In genomic region chr20:62627901-62628612, GRCh38 we compare ENCODE assay signal across 9 cellular contexts. TPM values are rescaled to one million over a fixed set of nuclear protein-coding genes. Genes with fewer than 3 reads are reported as not detected.
DNase-seq lines count a peak whose midpoint lies in the region; ATAC-seq, FAIRE-seq and TF ChIP-seq lines count a peak whose summit lies in the region.
"Had no signal": no experiment of that assay in that cellular context is flagged by ENCODE, and none has a peak within 500 bp of the region (broad histone marks: within the 10 kb centered on the region; RNA-seq: fewer than 3 reads in every experiment).

No MANE protein-coding gene starts in this region.

- peak overlapping the region; percentile 19; the same call in 1 of the 2 replicates for H3K9ac ChIP-seq in HepG2 (ENCODE audit: insufficient read depth, low read depth, low read length)

- peak overlapping the region; percentile 70 for H3K4me3 Mint-ChIP-seq in activated B cell treated with CpG ODN at 0.5 μM for 24 hours
- no peak overlapping the region for H3K4me3 Mint-ChIP-seq in activated T-helper 2 cell treated with anti-CD3 and anti-CD28 coated beads, Interferon-gamma antibody, Interleukin-2, Interleukin-4, amounts not matched to agents 10 μg/mL and 5 μg/mL and 100 μg/mL, durations not matched to agents 14 hours and 24 hours and 36 hours (ENCODE audit: low read depth)
- H3K4me3 Mint-ChIP-seq in CD8-positive, alpha-beta T cell: no peak overlapping the region

- TF ChIP-seq CTCF in activated B cell treated with CpG ODN at 0.5 μM for 24 hours (IDR thresholded peaks at IDR 0.05): no peak
- TF ChIP-seq CTCF in HepG2 (CRISPR knock-in tag; IDR thresholded peaks at IDR 0.05): no peak
- no peak for TF ChIP-seq CTCF in CD8-positive, alpha-beta T cell (IDR thresholded peaks at IDR 0.05)

- POLR2A ChIA-PET in activated B cell treated with CpG ODN at 0.5 μM for 24 hours (lab: Charles Lee) (interaction anchor here (1.5 to 11.0 kb wide), 5 partner anchors 10 to 167 kb away, joined by 3 to 147 read pairs (median 48); partner anchors contain the start of genes MRGBP and SLCO4A1), HepG2 (lab: Yijun Ruan, JAX) (interaction anchor here (0.6 to 0.8 kb wide), 2 partner anchors 38 to 39 kb away, joined by 4 read pairs; no protein-coding TSS in a partner anchor)
- POLR2A ChIA-PET in CD8-positive, alpha-beta T cell (lab: Charles Lee): no interaction called here

- no peaks in the 10 kb centered on the region for H3K27me3 Mint-ChIP-seq in activated B cell treated with CpG ODN at 0.5 μM for 24 hours
- peaks cover 2% of the 10 kb centered on the region for H3K27me3 Mint-ChIP-seq in activated T-helper 2 cell treated with anti-CD3 and anti-CD28 coated beads, Interferon-gamma antibody, Interleukin-2, Interleukin-4, amounts not matched to agents 10 μg/mL and 5 μg/mL and 100 μg/mL, durations not matched to agents 14 hours and 24 hours and 36 hours (ENCODE audit: low read depth)
- no peaks in the 10 kb centered on the region for H3K27me3 Mint-ChIP-seq in CD8-positive, alpha-beta T cell (ENCODE audit: low read depth)

- H4K20me1 ChIP-seq in HepG2 (ENCODE audit: insufficient read depth, low read length): no peaks in the 10 kb centered on the region

- no peaks in the 10 kb centered on the region for H3K36me3 Mint-ChIP-seq in activated B cell treated with CpG ODN at 0.5 μM for 24 hours (ENCODE audit: low read depth)
- no peaks in the 10 kb centered on the region for H3K36me3 Mint-ChIP-seq in activated T-helper 2 cell treated with anti-CD3 and anti-CD28 coated beads, Interferon-gamma antibody, Interleukin-2, Interleukin-4, amounts not matched to agents 10 μg/mL and 5 μg/mL and 100 μg/mL, durations not matched to agents 14 hours and 24 hours and 36 hours (ENCODE audit: low read depth)
- H3K36me3 Mint-ChIP-seq in CD8-positive, alpha-beta T cell: no peaks in the 10 kb centered on the region

- H3K27ac Mint-ChIP-seq in activated B cell treated with CpG ODN at 0.5 μM for 24 hours: no peak overlapping the region
- no peak overlapping the region for H3K27ac Mint-ChIP-seq in activated T-helper 2 cell treated with anti-CD3 and anti-CD28 coated beads, Interferon-gamma antibody, Interleukin-2, Interleukin-4, amounts not matched to agents 10 μg/mL and 5 μg/mL and 100 μg/mL, durations not matched to agents 14 hours and 24 hours and 36 hours
- no peak overlapping the region for H3K27ac Mint-ChIP-seq in CD8-positive, alpha-beta T cell

- peak overlapping the region; percentile 26; the same call in 1 of the 2 replicates for H3K4me2 ChIP-seq in HepG2 (ENCODE audit: low read depth, low read length)

- no peaks in the 10 kb centered on the region for H3K79me2 ChIP-seq in HepG2 (ENCODE audit: insufficient read depth, low read length)

- no peak overlapping the region for H3K4me3 ChIP-seq in HepG2 (replicated peaks in 1 of 3; ENCODE audit: insufficient read depth in 1 of 3, low read depth in 2 of 3, low read length in 3 of 3)
- H3K4me3 ChIP-seq in CD8-positive, alpha-beta T cell (ENCODE audit: low read depth, low read length): no peak overlapping the region

- no peak overlapping the region for H3K27ac ChIP-seq in HepG2 (ENCODE audit: extremely low read length, insufficient read depth, low read length)
- no peak overlapping the region for H3K27ac ChIP-seq in CD8-positive, alpha-beta T cell (ENCODE audit: low read depth, low read length)

- no peak for TF ChIP-seq POLR2A in HepG2 (IDR thresholded peaks at IDR 0.05; ENCODE audit: insufficient read depth in 1 of 2, low read depth in 2 of 2, low read length in 2 of 2)

- peaks cover 25% of the 10 kb centered on the region for H3K4me1 Mint-ChIP-seq in activated B cell treated with CpG ODN at 0.5 μM for 24 hours
- H3K4me1 Mint-ChIP-seq in activated T-helper 2 cell treated with anti-CD3 and anti-CD28 coated beads, Interferon-gamma antibody, Interleukin-2, Interleukin-4, amounts not matched to agents 10 μg/mL and 5 μg/mL and 100 μg/mL, durations not matched to agents 14 hours and 24 hours and 36 hours (ENCODE audit: low read depth): peaks cover 15% of the 10 kb centered on the region
- peaks cover 11% of the 10 kb centered on the region for H3K4me1 Mint-ChIP-seq in CD8-positive, alpha-beta T cell (ENCODE audit: low read depth)

- no peak for FAIRE-seq in HepG2 (lab: Jason Lieb, UNC)

- WGBS in HepG2 (ENCODE audit: low lambda C conversion rate): 18% methylated on average over 10 of the region's 10 CpGs

- no peak for TF ChIP-seq EP300 in HepG2 (IDR thresholded peaks at IDR 0.05; ENCODE audit: low read depth in 2 of 2, low read length in 2 of 2)
- no peak for TF ChIP-seq EP300 in HepG2 (CRISPR knock-in tag; IDR thresholded peaks at IDR 0.05; ENCODE audit: borderline replicate concordance)

- ATAC-seq in HG02981 (IDR thresholded peaks at IDR 0.05; ENCODE audit: unreplicated experiment) (peak; percentile 29), activated B cell treated with CpG ODN at 0.5 μM for 24 hours (ENCODE audit: low read depth) (peak; percentile 22), HepG2 (no peak)
- no peak for ATAC-seq in CD8-positive, alpha-beta T cell

- BruUV-seq in HepG2 (replicated peaks; lab: Mats Ljungman, UMichigan): no TSS peak

- no peak for TF ChIP-seq RAD21 in HepG2 (CRISPR knock-in tag; IDR thresholded peaks at IDR 0.05)

- H3K9me3 Mint-ChIP-seq in activated B cell treated with CpG ODN at 0.5 μM for 24 hours: no peaks in the 10 kb centered on the region
- no peaks in the 10 kb centered on the region for H3K9me3 Mint-ChIP-seq in activated T-helper 2 cell treated with anti-CD3 and anti-CD28 coated beads, Interferon-gamma antibody, Interleukin-2, Interleukin-4, amounts not matched to agents 10 μg/mL and 5 μg/mL and 100 μg/mL, durations not matched to agents 14 hours and 24 hours and 36 hours
- H3K9me3 Mint-ChIP-seq in CD8-positive, alpha-beta T cell: no peaks in the 10 kb centered on the region

- peaks cover 61% of the 10 kb centered on the region for H3K4me1 ChIP-seq in HepG2 (ENCODE audit: insufficient read depth, low read length)
- H3K4me1 ChIP-seq in CD8-positive, alpha-beta T cell (ENCODE audit: insufficient read depth, low read length): peaks cover 12% of the 10 kb centered on the region

- H3K9me3 ChIP-seq in HepG2 (ENCODE audit: low read length): no peaks in the 10 kb centered on the region
- H3K9me3 ChIP-seq in CD8-positive, alpha-beta T cell (ENCODE audit: low read length): no peaks in the 10 kb centered on the region

- H2AFZ ChIP-seq in HepG2 (ENCODE audit: low read length): no peak overlapping the region

- CTCF ChIA-PET in activated B cell treated with CpG ODN at 0.5 μM for 24 hours (lab: Charles Lee) (interaction anchor here (1.0 to 1.1 kb wide), 2 partner anchors 12 to 14 kb away, joined by 4 read pairs; partner anchors contain the start of gene SLCO4A1), HepG2 (lab: Yijun Ruan, JAX; ENCODE audit: low intra/inter-chr PET ratio, low total read pairs) (no interaction called here)
- CTCF ChIA-PET in CD8-positive, alpha-beta T cell (lab: Charles Lee): no interaction called here

- intact Hi-C loops in activated B cell treated with CpG ODN at 0.5 μM for 24 hours (cut with micrococcal nuclease) (loop anchor here (1.0 to 10.0 kb wide), 4 partner anchors 10 to 297 kb away; partner anchors contain the start of genes DIDO1 and SLCO4A1), HepG2 (cut with micrococcal nuclease; ENCODE audit: unreplicated experiment) (no loop called here)
- intact Hi-C loops in activated T-helper 2 cell treated with anti-CD3 and anti-CD28 coated beads, Interferon-gamma antibody, Interleukin-2, Interleukin-4, amounts not matched to agents 10 μg/mL and 5 μg/mL and 100 μg/mL, durations not matched to agents 14 hours and 24 hours and 36 hours (cut with micrococcal nuclease): no loop called here
- intact Hi-C loops in CD8-positive, alpha-beta T cell (cut with DNase I, micrococcal nuclease): no loop called here

- peaks cover 14 to 46% of the 10 kb centered on the region in 2 experiments for H3K27me3 ChIP-seq in HepG2 (ENCODE audit: control insufficient read depth in 1 of 2, insufficient read depth in 2 of 2, low read length in 2 of 2)
- no peaks in the 10 kb centered on the region for H3K27me3 ChIP-seq in CD8-positive, alpha-beta T cell (ENCODE audit: insufficient read depth, low read length)

- in situ Hi-C loops in HepG2 (cut with HindIII; ENCODE audit: extremely low pct_ligation_motif_present, low pct_unique_long_range_greater_than_20kb): no loop called here

- H3K36me3 ChIP-seq in HepG2 (replicated peaks in 1 of 2; ENCODE audit: control insufficient read depth in 1 of 2, insufficient read depth in 2 of 2, low read length in 2 of 2): no peaks in the 10 kb centered on the region
- H3K36me3 ChIP-seq in CD8-positive, alpha-beta T cell (ENCODE audit: insufficient read depth, low read length): no peaks in the 10 kb centered on the region

- peak; percentile 73 for DNase-seq in ELR (ENCODE audit: low read depth)
- DNase-seq in activated B cell treated with CpG ODN at 0.5 μM for 24 hours: peak; percentile 48
- no peak for DNase-seq in HepG2 (ENCODE audit: low spot score)
- no peak for DNase-seq in activated T-helper 2 cell treated with anti-CD3 and anti-CD28 coated beads, Interferon-gamma antibody, Interleukin-2, Interleukin-4, amounts not matched to agents 10 μg/mL and 5 μg/mL and 100 μg/mL, durations not matched to agents 14 hours and 24 hours and 36 hours (ENCODE audit: low spot score)
- DNase-seq in NCI-H2227 (lab: John Stamatoyannopoulos, UW; ENCODE audit: unreplicated experiment): no peak
- no peak for DNase-seq in OCI-M2 (lab: John Stamatoyannopoulos, UW; ENCODE audit: unreplicated experiment)
- DNase-seq in CD8-positive, alpha-beta T cell: no peak
- DNase-seq: occipital lobe had no signal

RNA-seq across cellular contexts. Expression of gene SLCO4A1, which starts 14.2 kb away (rescaled TPM):
- total RNA-seq in activated B cell treated with CpG ODN at 0.5 μM for 24 hours (27.8 and 38.9 TPM in 2 replicates), HepG2 (2016; rRNA removed; fragmentation: Illumina TruSeq; extraction: Trizol) (23.8 and 55.5 TPM in 2 replicates)
- total RNA-seq in HepG2 (2016; cell fraction: cytosol; rRNA removed; fragmentation: Illumina TruSeq; extraction: Trizol; ENCODE audit: low read depth): 21.3 and 22.4 TPM in 2 replicates
- total RNA-seq in HepG2 (2016; cell fraction: insoluble cytoplasmic fraction; rRNA removed; fragmentation: Illumina TruSeq; extraction: Trizol): 20.7 and 58.6 TPM in 2 replicates
- 31.3 and 32.0 TPM in 2 replicates for total RNA-seq in HepG2 (2016; cell fraction: membrane; rRNA removed; fragmentation: Illumina TruSeq; extraction: Trizol)
- total RNA-seq in HepG2 (2016; cell fraction: nucleus; rRNA removed; fragmentation: Illumina TruSeq; extraction: Trizol): 55.7 and 65.4 TPM in 2 replicates
- polyA plus RNA-seq in HepG2 (2011; rRNA removed): 91.3 and 112 TPM in 2 replicates
- polyA plus RNA-seq in HepG2 (2011; cell fraction: cytosol; rRNA removed): 53.2 and 96.9 TPM in 2 replicates
- 133 and 239 TPM in 2 replicates for polyA plus RNA-seq in HepG2 (2011; cell fraction: nucleus; rRNA removed)
- polyA plus RNA-seq in HepG2 (2012): 48.1 and 97.6 TPM in 2 replicates
- 14.3 and 17.6 TPM in 2 replicates for polyA plus RNA-seq in HepG2 (2016; cell fraction: cytosol; fragmentation: Illumina TruSeq; extraction: Trizol; ENCODE audit: low read depth)
- polyA plus RNA-seq in HepG2 (2016; cell fraction: insoluble cytoplasmic fraction; fragmentation: Illumina TruSeq; extraction: Trizol; ENCODE audit: low read depth): 25.9 and 26.2 TPM in 2 replicates
- polyA plus RNA-seq in HepG2 (2016; cell fraction: membrane; fragmentation: Illumina TruSeq; extraction: Trizol; ENCODE audit: low read depth): 21.9 and 22.4 TPM in 2 replicates
- 114 and 125 TPM in 2 replicates for polyA plus RNA-seq in HepG2 (2016; cell fraction: nucleus; fragmentation: Illumina TruSeq; extraction: Trizol; ENCODE audit: insufficient read depth, low read depth)
- 44.0 and 104 TPM in 2 replicates for polyA minus RNA-seq in HepG2 (2011; rRNA and poly(A)+ RNA removed; ENCODE audit: low replicate concordance)
- polyA minus RNA-seq in HepG2 (2011; cell fraction: cytosol; rRNA and poly(A)+ RNA removed): 27.7 and 39.2 TPM in 2 replicates
- polyA minus RNA-seq in HepG2 (2011; cell fraction: nucleus; rRNA and poly(A)+ RNA removed): 31.2 and 42.4 TPM in 2 replicates
- 59.2 and 61.1 TPM in 2 replicates for total RNA-seq in activated T-helper 2 cell treated with anti-CD3 and anti-CD28 coated beads, Interferon-gamma antibody, Interleukin-2, Interleukin-4, amounts not matched to agents 10 μg/mL and 5 μg/mL and 100 μg/mL, durations not matched to agents 14 hours and 24 hours and 36 hours
- total RNA-seq in CD8-positive, alpha-beta T cell: 1 to 10 TPM; 4.5 to 4.7 TPM

Comparison
In these comparisons a context has a peak if more than half of its experiments do, and no peak if none do; other contexts are left out.
1. DNase-seq: peak in ELR (single experiment) and activated B cell treated with CpG ODN at 0.5 μM for 24 hours (single experiment); none in HepG2 (single experiment), activated T-helper 2 cell treated with anti-CD3 and anti-CD28 coated beads, Interferon-gamma antibody, Interleukin-2, Interleukin-4, amounts not matched to agents 10 μg/mL and 5 μg/mL and 100 μg/mL, durations not matched to agents 14 hours and 24 hours and 36 hours (single experiment), NCI-H2227 (single experiment), OCI-M2 (single experiment) and CD8-positive, alpha-beta T cell (0 of 7).
2. ATAC-seq: peak in HG02981 (single experiment) and activated B cell treated with CpG ODN at 0.5 μM for 24 hours (single experiment); none in HepG2 (single experiment) and CD8-positive, alpha-beta T cell (single experiment).